In genomic region chr1:156582388-156583022, GRCh38 we compare ENCODE assay signal across 17 cellular contexts. TPM values are rescaled to one million over a fixed set of nuclear protein-coding genes. Genes with fewer than 3 reads are reported as not detected.
DNase-seq lines count a peak whose midpoint lies in the region; ATAC-seq, FAIRE-seq and TF ChIP-seq lines count a peak whose summit lies in the region.
"Had no signal": no experiment of that assay in that cellular context is flagged by ENCODE, and none has a peak within 500 bp of the region (broad histone marks: within the 10 kb centered on the region; RNA-seq: fewer than 3 reads in every experiment).

No MANE protein-coding gene starts in this region.

- H3K27me3 ChIP-seq in BLaER1 (no peaks in the 10 kb centered on the region), endodermal cell (ENCODE audit: control insufficient read depth, insufficient read depth, low read length, poor library complexity, severe bottlenecking) (no peaks in the 10 kb centered on the region), heart right ventricle (no peaks in the 10 kb centered on the region)
- H3K27me3 ChIP-seq: BE2C had no signal

- H3K36me3 Mint-ChIP-seq in T-helper 17 cell (ENCODE audit: low read depth) (peaks cover 2% of the 10 kb centered on the region), endodermal cell (ENCODE audit: low read depth) (no peaks in the 10 kb centered on the region)

- peak overlapping the region; percentile 27 for H3K27ac Mint-ChIP-seq in T-helper 17 cell
- H3K27ac Mint-ChIP-seq in endodermal cell, result no peak overlapping the region

- no peak for TF ChIP-seq POLR2A in H54 (IDR thresholded peaks at IDR 0.05; ENCODE audit: low read depth, low read length)

- H3K4me1 Mint-ChIP-seq in T-helper 17 cell (peaks cover 8% of the 10 kb centered on the region), endodermal cell (peaks cover 8% of the 10 kb centered on the region)

- no peak for FAIRE-seq in H54 (lab: Jason Lieb, UNC)
- FAIRE-seq: colon, G401.6 had no signal

- peaks cover 7% of the 10 kb centered on the region for H3K27me3 Mint-ChIP-seq in T-helper 17 cell
- H3K27me3 Mint-ChIP-seq in endodermal cell (ENCODE audit: insufficient read depth), result peaks cover 6% of the 10 kb centered on the region

- peaks cover 27% of the 10 kb centered on the region for H4K20me1 ChIP-seq in BLaER1

- intact Hi-C loops in heart right ventricle (cut with DNase I), result loop anchor here in 5 of 10 donors (5.0 to 10.0 kb wide), 4 partner anchors 35 to 118 kb away; partner anchors contain the start of gene HAPLN2 (in 1 of the 5)

- no peaks in the 10 kb centered on the region for H3K9me3 Mint-ChIP-seq in endodermal cell

- H3K36me3 ChIP-seq in BLaER1, result peaks cover 31% of the 10 kb centered on the region
- no peaks in the 10 kb centered on the region for H3K36me3 ChIP-seq in endodermal cell (ENCODE audit: control insufficient read depth, insufficient read depth, low read length)
- H3K36me3 ChIP-seq in heart right ventricle, result no peaks in the 10 kb centered on the region
- H3K36me3 ChIP-seq: BE2C, HAP-1 had no signal

- H3K9me3 ChIP-seq in BLaER1 (no peaks in the 10 kb centered on the region), T-helper 17 cell (ENCODE audit: control insufficient read depth, low read length, poor library complexity, severe bottlenecking) (no peaks in the 10 kb centered on the region), endodermal cell (ENCODE audit: control insufficient read depth, low read length) (no peaks in the 10 kb centered on the region), heart right ventricle (no peaks in the 10 kb centered on the region)
- H3K9me3 ChIP-seq: BE2C, HAP-1 had no signal

- 89 to 97% methylated on average over 5 to 9 of the region's 9 CpGs for WGBS in endodermal cell (ENCODE audit: insufficient coverage in 1 of 2, insufficient read length in 1 of 2), 2 experiments
- WGBS in heart right ventricle, 2 donors, result 76 to 88% methylated on average over 9 of the region's 9 CpGs

- H3K4me1 ChIP-seq in BLaER1 (peaks cover 69% of the 10 kb centered on the region), endodermal cell (ENCODE audit: control insufficient read depth, insufficient read depth, low read length) (no peaks in the 10 kb centered on the region), heart right ventricle (peaks cover 0 to 10% (median 4%) of the 10 kb centered on the region in 9 donors)
- H3K4me1 ChIP-seq: HAP-1 had no signal

- H3K4me3 ChIP-seq in BLaER1, result peak overlapping the region; percentile 71
- H3K4me3 ChIP-seq in GM12875 (ENCODE audit: low read depth, low read length), result peak overlapping the region; percentile 45
- H3K4me3 ChIP-seq in endodermal cell (ENCODE audit: low read length), result no peak overlapping the region
- peak overlapping the region in 1 of 10 donors; percentile 27 for H3K4me3 ChIP-seq in heart right ventricle
- H3K4me3 ChIP-seq: HAP-1, PC-9 had no signal

- 0 out of 2 replicates have a peak, but pooled peaks have one; percentile 10 for TF ChIP-seq CTCF in GM12875 (IDR thresholded peaks at IDR 0.05; ENCODE audit: borderline replicate concordance, insufficient read depth, low read depth, low read length)
- TF ChIP-seq CTCF in endodermal cell (conservative IDR thresholded peaks at IDR 0.05), result no peak
- TF ChIP-seq CTCF in heart right ventricle (IDR thresholded peaks at IDR 0.05), result no peak

- peak overlapping the region; percentile 99 for H3K4me2 ChIP-seq in BLaER1
- H3K4me2 ChIP-seq: PC-9 had no signal

- H3K27ac ChIP-seq in BLaER1 (peak overlapping the region; percentile 99), endodermal cell (ENCODE audit: low read depth, low read length) (no peak overlapping the region), heart right ventricle (peak overlapping the region in 1 of 10 donors; percentile 58)
- H3K27ac ChIP-seq: PC-9 had no signal

- H3K9ac ChIP-seq in BLaER1, result peak overlapping the region; percentile 97
- no peak overlapping the region for H3K9ac ChIP-seq in endodermal cell (ENCODE audit: extremely low read depth, low read length, poor library complexity, severe bottlenecking)

- no peak for ATAC-seq in T-helper 17 cell
- no peak for ATAC-seq in heart right ventricle

- H3K4me3 Mint-ChIP-seq in T-helper 17 cell (no peak overlapping the region), endodermal cell (no peak overlapping the region)

- DNase-seq in T-helper 17 cell (no peak), endodermal cell (peak; percentile 58), NCI-H446 (lab: John Stamatoyannopoulos, UW) (no peak), H54 (ENCODE audit: insufficient read length, low spot score) (no peak), NCI-H2196 treated with DMSO at 0.1 percent for 48 hours (lab: John Stamatoyannopoulos, UW; ENCODE audit: unreplicated experiment) (no peak), heart right ventricle (no peak)
- DNase-seq: activated gamma-delta T cell, BE2C, NCI-H187, PC-9, T-helper 9 cell had no signal

RNA-seq across cellular contexts. Expression of gene TTC24, which starts 3.0 kb away (rescaled TPM):
- total RNA-seq in T-helper 17 cell (under 1 TPM in 1 of 2 donors, not detected in 1; 0.94 TPM), endodermal cell (not detected), heart right ventricle (under 1 TPM in 1 of 10 donors, not detected in 9; 0.21 TPM)
- polyA plus RNA-seq in endodermal cell (2013, experiment 1 of 2), result not detected
- not detected for polyA plus RNA-seq in endodermal cell (2013, experiment 2 of 2)
- polyA plus RNA-seq in heart right ventricle, result under 1 TPM in 1 of 2 donors, not detected in 1; 0.03 TPM
- total RNA-seq: fibroblast of villous mesenchyme, PC-9 had no signal

RNA-seq across cellular contexts. Expression of gene NAXE, which starts 9.1 kb away (rescaled TPM):
- total RNA-seq in T-helper 17 cell, result 10 to 100 TPM; 27.5 to 32.0 TPM
- 100 to 1,000 TPM in 1 of 2 donors, 10 to 100 TPM in 1; 96.0 to 129 TPM for total RNA-seq in endodermal cell
- 72.2 TPM for polyA plus RNA-seq in endodermal cell (2013, experiment 1 of 2)
- polyA plus RNA-seq in endodermal cell (2013, experiment 2 of 2), result 60.4 TPM
- 100 to 1,000 TPM in 9 of 10 donors, 10 to 100 TPM in 1; 93.1 to 134 (median 112) TPM for total RNA-seq in heart right ventricle
- polyA plus RNA-seq in heart right ventricle, result 100 to 1,000 TPM in 1 of 2 donors, 10 to 100 TPM in 1; 59.8 to 103 TPM

RNA-seq across cellular contexts. Expression of gene IQGAP3, which starts 10.1 kb away (rescaled TPM):
- total RNA-seq in T-helper 17 cell, result not detected
- 10 to 100 TPM; 28.6 to 36.9 TPM for total RNA-seq in endodermal cell
- 28.9 TPM for polyA plus RNA-seq in endodermal cell (2013, experiment 1 of 2)
- polyA plus RNA-seq in endodermal cell (2013, experiment 2 of 2), result 28.9 TPM
- 1 to 10 TPM in 3 of 10 donors, under 1 TPM in 7; 0.07 to 3.8 (median 0.39) TPM for total RNA-seq in heart right ventricle
- polyA plus RNA-seq in heart right ventricle, result under 1 TPM; 0.09 to 0.22 TPM

RNA-seq across cellular contexts. Expression of gene GPATCH4, which starts 18.8 kb away (rescaled TPM):
- total RNA-seq in T-helper 17 cell (10 to 100 TPM; 39.2 to 39.6 TPM), endodermal cell (10 to 100 TPM; 23.0 to 34.4 TPM), heart right ventricle (10 to 100 TPM in 9 of 10 donors, 1 to 10 TPM in 1; 9.3 to 25.4 (median 13.3) TPM)
- 19.7 TPM for polyA plus RNA-seq in endodermal cell (2013, experiment 1 of 2)
- polyA plus RNA-seq in endodermal cell (2013, experiment 2 of 2), result 17.4 TPM
- 10 to 100 TPM; 24.1 to 34.5 TPM for polyA plus RNA-seq in heart right ventricle

RNA-seq across cellular contexts. Expression of gene HAPLN2, which starts 36.7 kb away (rescaled TPM):
- total RNA-seq in T-helper 17 cell, result under 1 TPM in 1 of 2 donors, not detected in 1; 0.35 TPM
- total RNA-seq in endodermal cell, result 1 to 10 TPM in 1 of 2 donors, under 1 TPM in 1; 0.42 to 2.8 TPM
- polyA plus RNA-seq in endodermal cell (2013, experiment 1 of 2), result 0.82 TPM
- polyA plus RNA-seq in endodermal cell (2013, experiment 2 of 2), result 0.54 TPM
- 1 to 10 TPM in 3 of 10 donors, under 1 TPM in 6, not detected in 1; 0.24 to 1.7 (median 0.77) TPM for total RNA-seq in heart right ventricle
- 1 to 10 TPM; 3.0 to 6.3 TPM for polyA plus RNA-seq in heart right ventricle
- total RNA-seq: fibroblast of villous mesenchyme, PC-9 had no signal

Comparison
In these comparisons a context has a peak if more than half of its experiments do, and no peak if none do; other contexts are left out.
1. RNA of gene IQGAP3, which starts 10.1 kb away (total RNA-seq): 28.6 to 36.9 TPM in endodermal cell; 0.07 to 3.8 TPM in heart right ventricle and not detected in T-helper 17 cell; every median in the first group is over 4 times any median in the second.